In the genomic region with DNA sequence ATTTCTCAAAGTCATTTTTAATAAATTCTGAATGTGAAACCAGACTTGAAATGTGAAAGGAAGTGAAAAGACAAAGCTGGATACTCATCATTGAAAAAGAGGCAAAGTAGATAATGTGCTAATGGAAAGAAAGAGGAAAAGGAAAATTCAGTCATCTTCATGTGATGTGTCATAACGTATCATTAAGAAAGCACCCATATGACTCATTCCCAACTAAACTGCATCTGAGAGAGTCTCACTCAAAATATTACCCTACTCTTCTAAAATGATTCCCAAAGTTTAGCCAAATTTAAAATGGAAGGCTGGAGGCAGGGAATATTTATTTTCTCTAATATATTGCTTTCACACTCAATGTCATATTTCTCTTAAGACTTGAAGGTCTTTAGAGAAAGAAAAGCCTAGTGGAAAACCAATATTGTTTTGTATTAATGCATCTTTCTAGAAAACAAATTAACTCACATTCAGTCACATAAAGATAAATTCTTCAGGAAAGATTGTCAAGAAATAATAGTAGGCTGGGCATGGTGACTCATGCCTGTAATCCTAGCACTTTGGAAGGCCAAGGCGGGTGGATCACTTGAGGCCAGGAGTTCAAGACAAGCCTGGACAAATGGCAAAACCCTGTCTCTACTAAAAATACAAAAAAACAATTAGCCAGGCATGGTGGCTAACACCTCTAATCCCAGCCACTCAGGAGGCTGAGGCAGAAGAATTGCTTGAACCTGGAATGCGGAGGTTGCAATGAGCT, we compare ENCODE assay signal across 10 cellular contexts.
DNase-seq lines count a peak whose midpoint lies in the region; ATAC-seq lines count a peak whose summit lies in the region.
"Had no signal": no experiment of that assay in that cellular context is flagged by ENCODE, and none has a peak within 500 bp of the region (broad histone marks: within the 10 kb centered on the region; RNA-seq: fewer than 3 reads in every experiment).

No MANE protein-coding gene starts in this region.

- DNase-seq in GM04504 (ENCODE audit: low read depth) (peak; percentile 17), RPMI7951 (ENCODE audit: low read depth) (peak; percentile 78), iris pigment epithelial cell (ENCODE audit: low read depth) (peak; percentile 77), T-helper 1 cell (no peak), anterior cingulate cortex (lab: John Stamatoyannopoulos, UW) (no peak)
- DNase-seq: effector memory CD8-positive, alpha-beta T cell; NCI-H1436 had no signal

- ATAC-seq in HG02588 (IDR thresholded peaks at IDR 0.05; ENCODE audit: unreplicated experiment), result peak; percentile 34
- no peak for ATAC-seq in HG03196 (IDR thresholded peaks at IDR 0.05; ENCODE audit: unreplicated experiment)
- ATAC-seq in HG02678 (IDR thresholded peaks at IDR 0.05; ENCODE audit: unreplicated experiment), result no peak
- ATAC-seq: effector memory CD8-positive, alpha-beta T cell had no signal

Comparison
In these comparisons a context has a peak if more than half of its experiments do, and no peak if none do; other contexts are left out.
1. DNase-seq: peak in GM04504 (single experiment), RPMI7951 (single experiment) and iris pigment epithelial cell (single experiment); none in T-helper 1 cell (0 of 5) and anterior cingulate cortex (0 of 58).